In genomic region chr16:83579027-83579426, GRCh38 we compare ENCODE assay signal across 29 cellular contexts.
"Had no signal": no experiment of that assay in that cellular context is flagged by ENCODE, and none has a peak within 500 bp of the region (broad histone marks: within the 10 kb centered on the region; RNA-seq: fewer than 3 reads in every experiment).

No MANE protein-coding gene starts in this region.

- DNase-seq: activated effector memory CD4-positive, alpha-beta T cell treated with anti-CD3 and anti-CD28 coated beads, Interleukin-2, amount 50 U/mL, for 16 hours; activated effector memory CD4-positive, alpha-beta T cell treated with Interleukin-2 at 50 U/mL for 16 hours; activated gamma-delta T cell; activated gamma-delta T cell treated with Interleukin-2 at 50 U/mL for 16 hours; activated naive CD4-positive, alpha-beta T cell; activated naive CD4-positive, alpha-beta T cell treated with anti-CD3 and anti-CD28 coated beads for 36 hours; activated naive CD4-positive, alpha-beta T cell treated with anti-CD3 and anti-CD28 coated beads, Interleukin-2, amount 10 ng/mL, durations not matched to agents 7 days and 5 days; activated naive CD4-positive, alpha-beta T cell treated with anti-CD3 and anti-CD28 coated beads, Interleukin-2, amount 50 U/mL, for 16 hours; activated naive CD4-positive, alpha-beta T cell treated with Interleukin-2 at 50 U/mL for 16 hours; activated naive CD8-positive, alpha-beta T cell treated with anti-CD3 and anti-CD28 coated beads for 36 hours; activated naive CD8-positive, alpha-beta T cell treated with anti-CD3 and anti-CD28 coated beads, Interleukin-2, amount 10 ng/mL, durations not matched to agents 7 days and 5 days; activated naive CD8-positive, alpha-beta T cell treated with anti-CD3 and anti-CD28 coated beads, Interleukin-2, amount 50 U/mL, for 24 hours; activated T-cell treated with anti-CD3 and anti-CD28 coated beads, Interleukin-2, amount 50 U/mL, for 24 hours; activated T-cell treated with anti-CD3 and anti-CD28 coated beads, Interleukin-2, amount 50 U/mL, for 4 hours; activated T-cell treated with anti-CD3 and anti-CD28 coated beads, Interleukin-2, amount 50 U/mL, for 48 hours; activated T-cell treated with anti-CD3 and anti-CD28 coated beads, Interleukin-2, amount 50 U/mL, for 72 hours; adrenal gland; amniotic stem cell; amygdala; anterior cingulate cortex; aorta; body of pancreas; brain microvascular endothelial cell; central memory CD4-positive, alpha-beta T cell; cerebellar nuclear complex had no signal

- ATAC-seq: activated naive CD4-positive, alpha-beta T cell treated with anti-CD3 and anti-CD28 coated beads, Interleukin-2, amount 50 U/mL, for 72 hours; activated naive CD8-positive, alpha-beta T cell treated with anti-CD3 and anti-CD28 coated beads, Interleukin-2, amount 50 U/mL, for 24 hours; activated T-cell treated with anti-CD3 and anti-CD28 coated beads, Interleukin-2, amount 50 U/mL, for 4 hours; activated T-cell treated with anti-CD3 and anti-CD28 coated beads, Interleukin-2, amount 50 U/mL, for 72 hours; activated T-helper 17 cell treated with anti-CD3 and anti-CD28 coated beads, Interleukin-2, amount 50 U/mL, for 72 hours; body of pancreas had no signal

- FAIRE-seq: astrocyte, bronchial epithelial cell had no signal
